1 cellular context compared by ENCODE assay signal in the genomic region with DNA sequence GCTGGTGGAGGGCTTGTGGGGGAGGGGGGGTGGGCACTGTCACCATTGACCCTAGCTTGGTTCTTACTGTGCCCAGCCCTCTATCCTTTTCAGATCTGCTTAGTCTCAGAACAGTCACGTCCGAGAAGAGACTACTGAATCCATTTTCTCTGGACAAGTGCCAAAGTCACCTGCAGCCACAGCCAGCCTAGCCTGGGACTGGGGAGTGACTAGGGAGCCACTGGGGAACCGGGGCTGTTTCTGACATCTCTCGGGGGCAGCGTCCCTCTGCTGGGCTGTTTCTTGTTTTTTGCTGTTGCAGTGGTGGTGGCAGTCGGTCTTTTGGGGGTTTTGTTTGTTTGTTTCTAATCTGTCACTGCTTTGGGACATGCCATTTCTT.
TF ChIP-seq lines count a peak whose summit lies in the region.

No MANE protein-coding gene starts in this region.

TF ChIP-seq in IMR-90, 13 proteins besides CTCF, POLR2A, EP300 and RAD21 (continued from another document):
- no peak for TF ChIP-seq CEBPB (IDR thresholded peaks at IDR 0.05; ENCODE audit: low read depth, low read length)
- TF ChIP-seq MAZ (IDR thresholded peaks at IDR 0.05; ENCODE audit: borderline replicate concordance, low read depth, low read length), result no peak
- no peak for TF ChIP-seq RCOR1 (IDR thresholded peaks at IDR 0.05; ENCODE audit: insufficient replicate concordance, low read length)
- TF ChIP-seq FOS (IDR thresholded peaks at IDR 0.05; ENCODE audit: low read depth, low read length), result no peak
- no peak for TF ChIP-seq SMC3 (IDR thresholded peaks at IDR 0.05; ENCODE audit: low read depth, low read length)
- TF ChIP-seq NFE2L2 (IDR thresholded peaks at IDR 0.05; ENCODE audit: low read depth, low read length), result no peak
- TF ChIP-seq BHLHE40 (IDR thresholded peaks at IDR 0.05; ENCODE audit: low read depth, low read length), result no peak
- TF ChIP-seq MXI1 (IDR thresholded peaks at IDR 0.05; ENCODE audit: borderline replicate concordance, low read depth, low read length), result no peak
- TF ChIP-seq, protein P1, sequence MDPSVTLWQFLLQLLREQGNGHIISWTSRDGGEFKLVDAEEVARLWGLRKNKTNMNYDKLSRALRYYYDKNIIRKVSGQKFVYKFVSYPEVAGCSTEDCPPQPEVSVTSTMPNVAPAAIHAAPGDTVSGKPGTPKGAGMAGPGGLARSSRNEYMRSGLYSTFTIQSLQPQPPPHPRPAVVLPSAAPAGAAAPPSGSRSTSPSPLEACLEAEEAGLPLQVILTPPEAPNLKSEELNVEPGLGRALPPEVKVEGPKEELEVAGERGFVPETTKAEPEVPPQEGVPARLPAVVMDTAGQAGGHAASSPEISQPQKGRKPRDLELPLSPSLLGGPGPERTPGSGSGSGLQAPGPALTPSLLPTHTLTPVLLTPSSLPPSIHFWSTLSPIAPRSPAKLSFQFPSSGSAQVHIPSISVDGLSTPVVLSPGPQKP (IDR thresholded peaks at IDR 0.05; ENCODE audit: borderline replicate concordance, low read depth, low read length), result no peak
- TF ChIP-seq, protein P2, sequence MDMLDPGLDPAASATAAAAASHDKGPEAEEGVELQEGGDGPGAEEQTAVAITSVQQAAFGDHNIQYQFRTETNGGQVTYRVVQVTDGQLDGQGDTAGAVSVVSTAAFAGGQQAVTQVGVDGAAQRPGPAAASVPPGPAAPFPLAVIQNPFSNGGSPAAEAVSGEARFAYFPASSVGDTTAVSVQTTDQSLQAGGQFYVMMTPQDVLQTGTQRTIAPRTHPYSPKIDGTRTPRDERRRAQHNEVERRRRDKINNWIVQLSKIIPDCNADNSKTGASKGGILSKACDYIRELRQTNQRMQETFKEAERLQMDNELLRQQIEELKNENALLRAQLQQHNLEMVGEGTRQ (IDR thresholded peaks at IDR 0.05; ENCODE audit: low read depth, low read length), result no peak
- TF ChIP-seq CHD1 (IDR thresholded peaks at IDR 0.05; ENCODE audit: low read depth, low read length), result no peak
